ENCODE assay signal across 24 cellular contexts in the genomic region with DNA sequence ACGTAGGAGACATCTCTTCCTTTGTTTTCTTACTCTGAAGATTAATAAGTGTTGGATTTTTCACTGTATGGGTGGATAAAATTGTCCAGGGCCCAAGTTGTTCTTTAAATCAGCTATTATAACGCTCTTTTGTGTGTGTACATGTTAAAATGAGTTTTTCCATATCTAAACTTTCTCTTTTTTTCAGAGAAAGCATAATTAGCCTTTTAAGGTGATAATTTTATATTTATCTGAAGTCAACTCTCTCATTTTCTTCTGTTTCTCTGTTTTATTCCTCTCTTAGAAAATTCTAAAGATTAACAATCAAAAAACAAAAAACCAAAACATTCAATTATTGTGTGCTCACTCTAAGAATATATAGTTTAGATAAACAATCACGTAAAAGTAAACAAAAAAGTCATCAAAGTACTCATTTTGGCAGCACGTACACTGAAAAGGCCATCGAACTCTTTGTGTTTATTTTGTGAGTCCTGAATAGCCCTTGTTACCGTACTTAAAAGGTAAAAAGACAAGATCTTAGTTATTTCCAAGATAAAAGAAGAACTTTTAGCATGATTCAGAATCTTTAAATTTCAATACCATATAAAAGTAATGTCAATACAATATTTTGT. TPM values are rescaled to one million over a fixed set of nuclear protein-coding genes. Genes with fewer than 3 reads are reported as not detected.
A peak's percentile ranks its signal among the peaks of the same experiment; 100 is the strongest.
DNase-seq lines count a peak whose midpoint lies in the region; ATAC-seq and TF ChIP-seq lines count a peak whose summit lies in the region.
"Had no signal": no experiment of that assay in that cellular context is flagged by ENCODE, and none has a peak within 500 bp of the region (broad histone marks: within the 10 kb centered on the region; RNA-seq: fewer than 3 reads in every experiment).

No MANE protein-coding gene starts in this region.

- no peak overlapping the region for H2AK9ac ChIP-seq in IMR-90 (replicated peaks; ENCODE audit: low read depth, low read length, poor library complexity)

- no TSS peak for BruUV-seq in IMR-90 (replicated peaks; lab: Mats Ljungman, UMichigan)

- no peaks in the 10 kb centered on the region for H4K20me1 ChIP-seq in IMR-90 (ENCODE audit: insufficient read depth, low read length)
- H4K20me1 ChIP-seq in osteoblast (ENCODE audit: insufficient read depth, low read length), result no peaks in the 10 kb centered on the region

- H3K36me3 Mint-ChIP-seq in chondrocyte (ENCODE audit: low read depth), result no peaks in the 10 kb centered on the region
- H3K36me3 Mint-ChIP-seq: CD4-positive, CD25-positive, alpha-beta regulatory T cell; immature natural killer cell; natural killer cell treated with Interleukin-12 subunit alpha and Interleukin-12 subunit beta and Interleukin-15 and Interleukin-18, amount 100 ng/mL, for 72 hours had no signal

- H3K4ac ChIP-seq in IMR-90 (ENCODE audit: low read depth, low read length), result no peak overlapping the region

- intact Hi-C loops in IMR-90 (cut with micrococcal nuclease) (no loop called here), testis (cut with DNase I; ENCODE audit: low total_unique reads) (no loop called here)

- no peak overlapping the region for H3K4me3 Mint-ChIP-seq in chondrocyte (ENCODE audit: unreplicated experiment)
- H3K4me3 Mint-ChIP-seq: activated CD4-positive, alpha-beta T cell treated with anti-CD3 and anti-CD28 coated beads, Interleukin-2, amount 10 ng/mL, durations not matched to agents 7 days and 5 days; CD4-positive, CD25-positive, alpha-beta regulatory T cell; immature natural killer cell; natural killer cell treated with Interleukin-12 subunit alpha and Interleukin-12 subunit beta and Interleukin-15 and Interleukin-18, amount 100 ng/mL, for 72 hours had no signal

- peak overlapping the region; percentile 85; the same call in 1 of the 2 replicates for H2BK20ac ChIP-seq in IMR-90 (ENCODE audit: low read depth, low read length)

- 0 out of 2 replicates have a peak overlapping the region, but pooled peaks have one; percentile 14 for H3K14ac ChIP-seq in IMR-90 (replicated peaks; ENCODE audit: low read depth, low read length)

- no peak for DNase-seq in IMR-90
- no peak for DNase-seq in chondrocyte (ENCODE audit: low spot score)
- DNase-seq in osteoblast (ENCODE audit: insufficient read length, low spot score, missing footprints), result no peak
- DNase-seq in CD1c-positive myeloid dendritic cell (ENCODE audit: extremely low spot score), result no peak
- DNase-seq in testis, result no peak
- DNase-seq: activated CD4-positive, alpha-beta T cell treated with anti-CD3 and anti-CD28 coated beads, Interleukin-2, amount 10 ng/mL, durations not matched to agents 7 days and 5 days; activated naive CD4-positive, alpha-beta T cell treated with Interleukin-2 at 50 U/mL for 16 hours; activated T-cell treated with anti-CD3 and anti-CD28 coated beads, Interleukin-2, amount 50 U/mL, for 48 hours; CD4-positive, CD25-positive, alpha-beta regulatory T cell; cortex of kidney; esophagus squamous epithelium; gastrocnemius medialis; HFFc6; hippocampal formation; immature natural killer cell; KG1; NCI-H1436; NCI-H774; pancreas; stomach; T-helper 9 cell had no signal

- H3K18ac ChIP-seq in IMR-90 (ENCODE audit: low read depth, low read length), result peak overlapping the region; percentile 74; the same call in 1 of the 2 replicates

- no peak overlapping the region for H2AK5ac ChIP-seq in IMR-90 (ENCODE audit: low read depth, low read length)

- H3K56ac ChIP-seq in IMR-90 (ENCODE audit: extremely low read depth, insufficient read depth, low read length), result no peak overlapping the region

- H3K27me3 ChIP-seq in IMR-90 (ENCODE audit: control insufficient read depth, insufficient read depth, low read length) (no peaks in the 10 kb centered on the region), osteoblast (ENCODE audit: insufficient read depth, low read length) (no peaks in the 10 kb centered on the region), testis (no peaks in the 10 kb centered on the region)
- H3K27me3 ChIP-seq: esophagus squamous epithelium, gastrocnemius medialis, pancreas, stomach, tibial nerve had no signal

- H3K9me3 Mint-ChIP-seq in chondrocyte (ENCODE audit: low read depth), result peaks cover 5% of the 10 kb centered on the region
- H3K9me3 Mint-ChIP-seq: activated CD4-positive, alpha-beta T cell treated with anti-CD3 and anti-CD28 coated beads, Interleukin-2, amount 10 ng/mL, durations not matched to agents 7 days and 5 days; CD4-positive, CD25-positive, alpha-beta regulatory T cell; immature natural killer cell; natural killer cell treated with Interleukin-12 subunit alpha and Interleukin-12 subunit beta and Interleukin-15 and Interleukin-18, amount 100 ng/mL, for 72 hours had no signal

- POLR2A ChIA-PET in IMR-90 (lab: Charles Lee; ENCODE audit: unreplicated experiment), result no interaction called here

- H2BK5ac ChIP-seq in IMR-90 (ENCODE audit: low read depth, low read length, poor library complexity, severe bottlenecking), result peak overlapping the region; percentile 84

- no peak for ATAC-seq in IMR-90 (ENCODE audit: low read depth)
- ATAC-seq in GM21717 (IDR thresholded peaks at IDR 0.05; ENCODE audit: unreplicated experiment), result no peak
- ATAC-seq: gastrocnemius medialis; natural killer cell treated with Interleukin-12 subunit alpha and Interleukin-12 subunit beta and Interleukin-15 and Interleukin-18, amount 100 ng/mL, for 72 hours; pancreas had no signal

- peaks cover 0 to 3% of the 10 kb centered on the region in 2 experiments; a peak in 1 of 4 replicates for H3K79me1 ChIP-seq in IMR-90 (ENCODE audit: low read depth in 1 of 2, low read length in 2 of 2)

- CTCF ChIA-PET in IMR-90 (lab: Yijun Ruan, JAX), result no interaction called here

- H3K9me3 ChIP-seq in IMR-90 (ENCODE audit: control insufficient read depth, insufficient read depth, low read length) (no peaks in the 10 kb centered on the region), osteoblast (ENCODE audit: low read depth, low read length) (no peaks in the 10 kb centered on the region), testis (no peaks in the 10 kb centered on the region)
- H3K9me3 ChIP-seq: esophagus squamous epithelium, gastrocnemius medialis, pancreas, stomach, tibial nerve had no signal

- H2BK15ac ChIP-seq in IMR-90 (ENCODE audit: low read depth, low read length), result no peak overlapping the region

- peak overlapping the region; percentile 17 for H3K27ac Mint-ChIP-seq in chondrocyte (ENCODE audit: unreplicated experiment)
- H3K27ac Mint-ChIP-seq: activated CD4-positive, alpha-beta T cell treated with anti-CD3 and anti-CD28 coated beads, Interleukin-2, amount 10 ng/mL, durations not matched to agents 7 days and 5 days; immature natural killer cell; natural killer cell treated with Interleukin-12 subunit alpha and Interleukin-12 subunit beta and Interleukin-15 and Interleukin-18, amount 100 ng/mL, for 72 hours had no signal

- peak overlapping the region in 1 of 2 experiments; percentile 9; a peak in 1 of 4 replicates for H4K8ac ChIP-seq in IMR-90 (ENCODE audit: low read depth in 2 of 2, low read length in 2 of 2)

- peaks cover 11% of the 10 kb centered on the region for H3K4me1 ChIP-seq in IMR-90 (ENCODE audit: control insufficient read depth, insufficient read depth, low read length)
- peaks cover 29% of the 10 kb centered on the region for H3K4me1 ChIP-seq in osteoblast (ENCODE audit: insufficient read depth, low read length)
- H3K4me1 ChIP-seq in testis, result no peaks in the 10 kb centered on the region
- H3K4me1 ChIP-seq: pancreas had no signal

- H4K5ac ChIP-seq in IMR-90 (ENCODE audit: low read depth, low read length), result no peak overlapping the region

- H3K27ac ChIP-seq in IMR-90 (ENCODE audit: insufficient read depth, low read length) (peak overlapping the region; percentile 64; the same call in 1 of the 2 replicates), osteoblast (ENCODE audit: low read depth, low read length) (peak overlapping the region; percentile 77), testis (no peak overlapping the region)
- H3K27ac ChIP-seq: esophagus squamous epithelium, pancreas, tibial nerve had no signal

- no peak overlapping the region for H3K23ac ChIP-seq in IMR-90 (ENCODE audit: low read depth, low read length)

- TF ChIP-seq CTCF in IMR-90 (conservative IDR thresholded peaks at IDR 0.05; ENCODE audit: low read depth, low read length), result no peak
- TF ChIP-seq CTCF in chondrocyte (IDR thresholded peaks at IDR 0.05), result no peak
- no peak for TF ChIP-seq CTCF in osteoblast (IDR thresholded peaks at IDR 0.05; ENCODE audit: extremely low read depth, low read depth, low read length)
- no peak for TF ChIP-seq CTCF in testis (IDR thresholded peaks at IDR 0.05)

- H3K36me3 ChIP-seq in IMR-90 (ENCODE audit: control insufficient read depth, insufficient read depth, low read length) (no peaks in the 10 kb centered on the region), osteoblast (ENCODE audit: insufficient read depth, low read length) (no peaks in the 10 kb centered on the region), testis (ENCODE audit: low read depth, missing control alignments) (no peaks in the 10 kb centered on the region)
- H3K36me3 ChIP-seq: esophagus squamous epithelium, gastrocnemius medialis, pancreas, stomach, tibial nerve had no signal

- H4K91ac ChIP-seq in IMR-90 (ENCODE audit: insufficient read depth, low read depth, low read length), result no peak overlapping the region

- no CpG with 5 or more reads among the region's 6 CpGs for WGBS in IMR-90 (ENCODE audit: extremely low coverage in 2 of 2, insufficient read length in 1 of 2), 2 experiments
- WGBS in testis, 2 donors, result 86 to 88% methylated on average over 6 of the region's 6 CpGs

- H3K79me2 ChIP-seq in osteoblast (ENCODE audit: insufficient read depth, low read length), result no peaks in the 10 kb centered on the region

- H3K9me1 ChIP-seq in IMR-90 (ENCODE audit: insufficient read depth, low read length), result peaks cover 12% of the 10 kb centered on the region

- H3K4me2 ChIP-seq in IMR-90 (ENCODE audit: low read depth, low read length) (peak overlapping the region; percentile 48; the same call in 1 of the 2 replicates), osteoblast (ENCODE audit: insufficient read depth, low read length) (no peak overlapping the region)

- peak overlapping the region; percentile 58; the same call in 1 of the 2 replicates for H2BK120ac ChIP-seq in IMR-90 (ENCODE audit: low read depth, low read length)

- H3K4me3 ChIP-seq in IMR-90 (ENCODE audit: insufficient read depth, low read depth, low read length), result no peak overlapping the region
- H3K4me3 ChIP-seq in osteoblast (ENCODE audit: insufficient read depth, low read length), result no peak overlapping the region
- H3K4me3 ChIP-seq in testis, result no peak overlapping the region
- H3K4me3 ChIP-seq: esophagus squamous epithelium, pancreas, stomach, tibial nerve had no signal

- in situ Hi-C loops in IMR-90 (cut with MboI; ENCODE audit: low sequenced_read_pairs), result loop anchor here (10.0 kb wide), 1 partner anchor 640 kb away; no protein-coding TSS in a partner anchor

- peaks cover 53% of the 10 kb centered on the region for H3K4me1 Mint-ChIP-seq in chondrocyte (ENCODE audit: low read depth)
- H3K4me1 Mint-ChIP-seq: immature natural killer cell had no signal

- no peak for TF ChIP-seq POLR2A in IMR-90 (IDR thresholded peaks at IDR 0.05; ENCODE audit: low read depth, low read length)
- no peak for TF ChIP-seq POLR2A in testis (IDR thresholded peaks at IDR 0.05)

- dilution Hi-C loops in IMR-90 (cut with HindIII; ENCODE audit: low sequenced_read_pairs, unreplicated experiment), result no loop called here

- H3K9ac ChIP-seq in IMR-90 (ENCODE audit: low read depth, low read length), result no peak overlapping the region

- H3K27me3 Mint-ChIP-seq in chondrocyte (ENCODE audit: low read depth), result no peaks in the 10 kb centered on the region

- no peak overlapping the region for H2AFZ ChIP-seq in IMR-90 (replicated peaks; ENCODE audit: low read length, poor library complexity)
- H2AFZ ChIP-seq in osteoblast (ENCODE audit: low read length), result no peak overlapping the region

- no peak for TF ChIP-seq RAD21 in IMR-90 (IDR thresholded peaks at IDR 0.05; ENCODE audit: low read length)

RNA-seq across cellular contexts. Expression of a gene that starts 7.2 kb away (rescaled TPM):
- total RNA-seq in IMR-90 (2012; rRNA removed) (29.6 and 44.7 TPM in 2 replicates), chondrocyte (63.2 to 80.7 TPM (median 69.4 TPM) in 3 replicates), osteoblast (23.0 and 29.7 TPM in 2 replicates), testis (10 to 100 TPM; 39.6 to 47.1 TPM)
- polyA plus RNA-seq in IMR-90 (2012; rRNA removed) (22.1 and 22.3 TPM in 2 replicates), testis (ENCODE audit: insufficient read depth, low read depth, low replicate concordance) (31.4 TPM)
- 4.0 and 7.3 TPM in 2 replicates for polyA plus RNA-seq in IMR-90 (2012; cell fraction: cytosol; rRNA removed)
- 1.1 and 9.4 TPM in 2 replicates for polyA plus RNA-seq in IMR-90 (2012; cell fraction: nucleus; rRNA removed; ENCODE audit: low replicate concordance)

RNA-seq across cellular contexts. Expression of a gene that starts 9.4 kb away (rescaled TPM):
- total RNA-seq in IMR-90 (2012; rRNA removed) (2.0 and 12.8 TPM in 2 replicates), chondrocyte (27.6 to 33.1 TPM (median 31.1 TPM) in 3 replicates), osteoblast (9.4 and 10.9 TPM in 2 replicates), testis (10 to 100 TPM; 21.2 to 47.6 TPM)
- polyA plus RNA-seq in IMR-90 (2012; rRNA removed) (13.7 and 15.9 TPM in 2 replicates), testis (ENCODE audit: insufficient read depth, low read depth, low replicate concordance) (70.1 TPM)
- polyA plus RNA-seq in IMR-90 (2012; cell fraction: cytosol; rRNA removed), result 3.4 and 3.8 TPM in 2 replicates
- 0.87 and 4.0 TPM in 2 replicates for polyA plus RNA-seq in IMR-90 (2012; cell fraction: nucleus; rRNA removed; ENCODE audit: low replicate concordance)

RNA-seq across cellular contexts. Expression of a gene that starts 55.2 kb away (rescaled TPM):
- total RNA-seq in IMR-90 (2012; rRNA removed), result 161 and 184 TPM in 2 replicates
- 9.6 and 10.9 TPM in 2 replicates for polyA plus RNA-seq in IMR-90 (2012; rRNA removed)
- polyA plus RNA-seq in IMR-90 (2012; cell fraction: cytosol; rRNA removed), result 3.3 and 5.7 TPM in 2 replicates
- polyA plus RNA-seq in IMR-90 (2012; cell fraction: nucleus; rRNA removed; ENCODE audit: low replicate concordance), result 6.4 and 10.0 TPM in 2 replicates
- total RNA-seq in chondrocyte, result 89.7 to 98.7 TPM (median 91.4 TPM) in 3 replicates
- total RNA-seq in osteoblast, result 132 and 138 TPM in 2 replicates
- 10 to 100 TPM; 95.8 to 96.3 TPM for total RNA-seq in testis
- 26.7 TPM for polyA plus RNA-seq in testis (ENCODE audit: insufficient read depth, low read depth, low replicate concordance)

RNA-seq across cellular contexts. Expression of a gene that starts 55.4 kb away (rescaled TPM):
- 12.9 and 25.8 TPM in 2 replicates for total RNA-seq in IMR-90 (2012; rRNA removed)
- polyA plus RNA-seq in IMR-90 (2012; rRNA removed), result 15.7 and 18.4 TPM in 2 replicates
- 3.5 and 9.1 TPM in 2 replicates for polyA plus RNA-seq in IMR-90 (2012; cell fraction: cytosol; rRNA removed)
- polyA plus RNA-seq in IMR-90 (2012; cell fraction: nucleus; rRNA removed; ENCODE audit: low replicate concordance), result 8.0 and 9.8 TPM in 2 replicates
- total RNA-seq in chondrocyte, result 21.3 to 32.4 TPM (median 23.8 TPM) in 3 replicates
- 28.0 and 34.4 TPM in 2 replicates for total RNA-seq in osteoblast
- total RNA-seq in testis, result 10 to 100 TPM; 38.5 to 55.5 TPM
- polyA plus RNA-seq in testis (ENCODE audit: insufficient read depth, low read depth, low replicate concordance), result 17.9 TPM

Comparison
In these comparisons a context has a peak if more than half of its experiments do, and no peak if none do; other contexts are left out.
1. H3K27ac ChIP-seq: peak in IMR-90 (single experiment) and osteoblast (single experiment); none in testis (0 of 2).